ENCODE assay signal across 8 cellular contexts in genomic region chr6:157990321-157991066, GRCh38. TPM values are rescaled to one million over a fixed set of nuclear protein-coding genes. Genes with fewer than 3 reads are reported as not detected.
DNase-seq lines count a peak whose midpoint lies in the region; ATAC-seq and TF ChIP-seq lines count a peak whose summit lies in the region.

No MANE protein-coding gene starts in this region.

- H2BK5ac ChIP-seq in neuronal stem cell (ENCODE audit: low read length), result no peak overlapping the region

- H3K4me1 ChIP-seq in DND-41 (ENCODE audit: insufficient read depth, low read length) (peaks cover 31% of the 10 kb centered on the region), neuronal stem cell (ENCODE audit: control insufficient read depth in 2 of 2, insufficient read depth in 1 of 2, low read depth in 1 of 2, low read length in 2 of 2) (peaks cover 0 to 7% of the 10 kb centered on the region in 2 donors)

- H2BK12ac ChIP-seq in neuronal stem cell (ENCODE audit: low read length), result no peak overlapping the region

- H3K4me2 ChIP-seq in DND-41 (ENCODE audit: insufficient read depth, low read length), result peak overlapping the region; percentile 56
- H3K4me2 ChIP-seq in neuronal stem cell (ENCODE audit: insufficient read depth, low read length, poor library complexity, severe bottlenecking), result no peak overlapping the region

- ATAC-seq in DND-41 (ENCODE audit: insufficient read depth, low read depth) (peak; percentile 97), HG03342 (IDR thresholded peaks at IDR 0.05; ENCODE audit: unreplicated experiment) (peak; percentile 65), HG02840 (IDR thresholded peaks at IDR 0.05; ENCODE audit: low FRiP score, unreplicated experiment) (no peak)

- no peaks in the 10 kb centered on the region for H3K36me3 Mint-ChIP-seq in activated naive CD4-positive, alpha-beta T cell treated with anti-CD3 and anti-CD28 coated beads, Interleukin-2, amount 50 U/mL, for 24 hours

- H4K8ac ChIP-seq in neuronal stem cell (ENCODE audit: low read depth, low read length), result no peak overlapping the region

- peak overlapping the region; percentile 16 for H3K23ac ChIP-seq in neuronal stem cell (ENCODE audit: low read depth, low read length, poor library complexity)

- TF ChIP-seq CTCF in DND-41 (IDR thresholded peaks at IDR 0.05; ENCODE audit: borderline replicate concordance, extremely low read depth, low read length, poor library complexity, severe bottlenecking), result no peak

- H3K27ac ChIP-seq in DND-41 (ENCODE audit: low read length) (peak overlapping the region; percentile 69), neuronal stem cell (replicated peaks; ENCODE audit: low read length) (no peak overlapping the region)

- peak overlapping the region; percentile 47 for H4K91ac ChIP-seq in neuronal stem cell (ENCODE audit: low read depth, low read length, poor library complexity)

- no peaks in the 10 kb centered on the region for H3K9me3 Mint-ChIP-seq in activated naive CD4-positive, alpha-beta T cell treated with anti-CD3 and anti-CD28 coated beads, Interleukin-2, amount 50 U/mL, for 24 hours

- H2BK120ac ChIP-seq in neuronal stem cell (ENCODE audit: low read depth, low read length), result peak overlapping the region; percentile 25

- WGBS in neuronal stem cell (ENCODE audit: extremely low coverage in 2 of 2, insufficient read length in 2 of 2, insufficient replicate concordance in 1 of 2), 2 donors, result no CpG with 5 or more reads among the region's 15 CpGs

- no peaks in the 10 kb centered on the region for H3K27me3 ChIP-seq in DND-41 (ENCODE audit: insufficient read depth, low read length, poor library complexity)
- H3K27me3 ChIP-seq in neuronal stem cell (ENCODE audit: control insufficient read depth in 3 of 3, insufficient read depth in 3 of 3, low read depth in 1 of 3, low read length in 3 of 3), result no peaks in the 10 kb centered on the region

- H2AK5ac ChIP-seq in neuronal stem cell (ENCODE audit: low read depth, low read length), result peak overlapping the region; percentile 14

- no peak overlapping the region for H3K14ac ChIP-seq in neuronal stem cell (ENCODE audit: low read length)

- no peaks in the 10 kb centered on the region for H3K36me3 ChIP-seq in DND-41 (ENCODE audit: insufficient read depth, low read length)
- no peaks in the 10 kb centered on the region for H3K36me3 ChIP-seq in neuronal stem cell (replicated peaks in 1 of 2; ENCODE audit: control insufficient read depth in 2 of 2, insufficient read depth in 2 of 2, low read length in 2 of 2)

- no peaks in the 10 kb centered on the region for H3K9me3 ChIP-seq in DND-41 (ENCODE audit: insufficient read depth, low read length, severe bottlenecking)
- H3K9me3 ChIP-seq in neuronal stem cell (replicated peaks in 1 of 2; ENCODE audit: control insufficient read depth in 2 of 2, insufficient read depth in 1 of 2, low read depth in 1 of 2, low read length in 2 of 2), result no peaks in the 10 kb centered on the region

- H2BK15ac ChIP-seq in neuronal stem cell (ENCODE audit: low read length), result no peak overlapping the region

- peaks cover 66% of the 10 kb centered on the region for H3K4me1 Mint-ChIP-seq in activated naive CD4-positive, alpha-beta T cell treated with anti-CD3 and anti-CD28 coated beads, Interleukin-2, amount 50 U/mL, for 24 hours

- no peak overlapping the region for H3K4ac ChIP-seq in neuronal stem cell (ENCODE audit: low read length)

- peak; percentile 90 for DNase-seq in DND-41
- DNase-seq in neuronal stem cell (ENCODE audit: low spot score), result no peak
- DNase-seq in HuH-7 (ENCODE audit: low spot score), result no peak
- no peak for DNase-seq in NCI-H187 treated with DMSO at 0.1 percent for 48 hours (lab: John Stamatoyannopoulos, UW)
- no peak for DNase-seq in NCI-H1092 treated with DMSO at 0.1 percent for 48 hours (lab: John Stamatoyannopoulos, UW)

- H3K27ac Mint-ChIP-seq in activated naive CD4-positive, alpha-beta T cell treated with anti-CD3 and anti-CD28 coated beads, Interleukin-2, amount 50 U/mL, for 24 hours, result peak overlapping the region; percentile 87

- H3K4me3 Mint-ChIP-seq in activated naive CD4-positive, alpha-beta T cell treated with anti-CD3 and anti-CD28 coated beads, Interleukin-2, amount 50 U/mL, for 24 hours, result peak overlapping the region; percentile 86

- no peaks in the 10 kb centered on the region for H3K27me3 Mint-ChIP-seq in activated naive CD4-positive, alpha-beta T cell treated with anti-CD3 and anti-CD28 coated beads, Interleukin-2, amount 50 U/mL, for 24 hours

- H4K20me1 ChIP-seq in DND-41 (ENCODE audit: insufficient read depth, low read length), result peaks cover 42% of the 10 kb centered on the region; the same call in 1 of the 2 replicates

- no peaks in the 10 kb centered on the region for H3K79me1 ChIP-seq in neuronal stem cell (ENCODE audit: low read depth, low read length)

- no peak overlapping the region for H2AFZ ChIP-seq in DND-41 (ENCODE audit: low read depth, low read length)
- H2AFZ ChIP-seq in neuronal stem cell (ENCODE audit: low read length), result no peak overlapping the region

- H3K18ac ChIP-seq in neuronal stem cell (ENCODE audit: low read length), result no peak overlapping the region

- H3K9ac ChIP-seq in DND-41 (ENCODE audit: low read depth, low read length) (peak overlapping the region; percentile 28; the same call in 1 of the 2 replicates), neuronal stem cell (ENCODE audit: low read depth, low read length, poor library complexity) (no peak overlapping the region)

- H3K79me2 ChIP-seq in DND-41 (ENCODE audit: insufficient read depth, low read length), result peaks cover 81% of the 10 kb centered on the region

- H3K4me3 ChIP-seq in DND-41 (ENCODE audit: low read depth in 1 of 2, low read length in 2 of 2), result peak overlapping the region in 1 of 2 experiments; percentile 33; a peak in 2 of 4 replicates
- no peak overlapping the region for H3K4me3 ChIP-seq in neuronal stem cell (ENCODE audit: low read length in 2 of 2)

RNA-seq across cellular contexts. Expression of gene SYNJ2, which starts 8.8 kb away (rescaled TPM):
- 1.8 TPM for polyA plus RNA-seq in neuronal stem cell (2013, experiment 1 of 2)
- 1.9 TPM for polyA plus RNA-seq in neuronal stem cell (2013, experiment 2 of 2)
